In the genomic region with DNA sequence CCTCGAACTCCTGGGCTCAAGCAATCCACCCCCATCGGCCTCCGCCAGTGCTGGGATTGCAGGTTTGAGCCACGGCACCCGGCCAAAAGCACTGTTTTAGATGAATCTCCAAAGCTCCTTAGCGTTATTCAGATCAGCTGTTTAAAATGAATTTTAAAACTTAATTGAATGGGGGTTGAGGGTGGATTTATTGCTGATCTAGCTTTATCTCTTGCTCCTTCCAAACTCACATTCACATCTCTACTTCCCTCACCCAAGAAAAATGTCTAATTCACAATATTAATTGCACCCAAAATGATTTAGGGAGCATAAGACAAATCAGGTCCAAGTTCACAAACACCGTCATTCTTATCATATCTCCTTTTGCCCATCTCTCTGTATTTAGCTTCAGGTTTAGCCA, we compare ENCODE assay signal across 29 cellular contexts.
"Had no signal": no experiment of that assay in that cellular context is flagged by ENCODE, and none has a peak within 500 bp of the region (broad histone marks: within the 10 kb centered on the region; RNA-seq: fewer than 3 reads in every experiment).

No MANE protein-coding gene starts in this region.

- H3K27ac ChIP-seq: RWPE1, SK-N-MC, WERI-Rb-1 had no signal

- H3K4me3 ChIP-seq: SK-N-MC had no signal

- DNase-seq: activated CD4-positive, alpha-beta memory T cell treated with anti-CD3 and anti-CD28 coated beads, Interleukin-2, amount 10 ng/mL, durations not matched to agents 7 days and 5 days; activated CD4-positive, alpha-beta T cell treated with anti-CD3 and anti-CD28 coated beads for 1 hour; activated CD4-positive, alpha-beta T cell treated with anti-CD3 and anti-CD28 coated beads for 48 hours; activated CD4-positive, CD25-positive, alpha-beta regulatory T cell; activated CD8-positive, alpha-beta memory T cell treated with anti-CD3 and anti-CD28 coated beads for 24 hours; activated CD8-positive, alpha-beta memory T cell treated with anti-CD3 and anti-CD28 coated beads, Interleukin-2, amount 10 ng/mL, durations not matched to agents 7 days and 5 days; activated CD8-positive, alpha-beta memory T cell treated with anti-CD3 and anti-CD28 coated beads, Interleukin-2, amount 50 U/mL, for 48 hours; activated effector memory CD4-positive, alpha-beta T cell treated with Interleukin-2 at 50 U/mL for 16 hours; activated naive CD4-positive, alpha-beta T cell treated with anti-CD3 and anti-CD28 coated beads, Interleukin-2, amount 10 ng/mL, durations not matched to agents 7 days and 5 days; activated naive CD8-positive, alpha-beta T cell treated with anti-CD3 and anti-CD28 coated beads, Interleukin-2, amount 50 U/mL, for 24 hours; activated T-cell treated with anti-CD3 and anti-CD28 coated beads, Interleukin-2, amount 50 U/mL, for 48 hours; anterior cingulate cortex; Kasumi-1; MM.1S; MV-4-11; NCI-H1092; NCI-H1436 treated with DMSO at 0.1 percent for 48 hours; NCI-H1694 treated with DMSO at 0.1 percent for 48 hours; NCI-H2029; NCI-H345; NCI-H524 treated with DMSO at 0.1 percent for 48 hours; NK-92 treated with Interleukin-12 subunit alpha and Interleukin-12 subunit beta, amount 100 ng/mL, for 24 hours; PC-3; Right ventricle myocardium superior; T1000; WERI-Rb-1 had no signal

- ATAC-seq: activated CD8-positive, alpha-beta memory T cell treated with anti-CD3 and anti-CD28 coated beads, Interleukin-2, amount 10 ng/mL, durations not matched to agents 7 days and 5 days; activated naive CD8-positive, alpha-beta T cell treated with anti-CD3 and anti-CD28 coated beads, Interleukin-2, amount 50 U/mL, for 24 hours; PC-3 had no signal

- FAIRE-seq: RCC 7860 had no signal
